Comparison of ENCODE assay signal across 8 cellular contexts in the genomic region with DNA sequence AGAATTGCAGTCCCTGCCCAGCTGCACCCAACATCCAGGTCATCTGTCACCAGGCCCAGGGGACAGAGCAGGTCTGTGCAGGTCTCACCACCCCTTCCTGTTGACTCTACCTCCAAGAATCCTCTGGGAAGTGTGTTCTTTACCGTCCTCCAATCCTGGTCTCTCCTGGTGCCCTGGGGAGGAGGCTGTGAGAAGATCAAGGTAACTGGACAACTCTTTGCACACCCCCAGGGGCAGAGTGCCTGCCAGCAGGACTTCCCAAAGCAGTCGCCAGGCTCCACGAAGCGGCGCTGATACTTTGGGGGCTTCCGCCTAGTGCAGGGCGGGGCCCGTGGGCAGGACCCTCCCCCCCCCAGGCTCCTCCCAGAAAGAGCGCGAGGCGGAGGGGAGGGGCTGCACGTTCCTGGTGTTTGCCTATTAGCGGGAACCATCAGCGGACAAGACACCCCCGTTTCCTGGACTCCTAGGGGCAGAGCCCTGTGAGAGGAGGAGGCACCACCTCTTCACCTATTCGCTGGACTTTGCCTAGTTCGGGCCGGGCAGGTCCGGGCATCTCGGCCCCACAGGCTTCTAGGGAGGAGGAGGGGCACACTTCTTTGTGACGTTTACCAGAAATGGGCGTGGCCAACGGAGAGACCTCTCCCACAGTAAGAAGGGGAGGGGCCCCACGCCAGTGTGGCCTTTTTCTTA.
DNase-seq lines count a peak whose midpoint lies in the region; ATAC-seq and TF ChIP-seq lines count a peak whose summit lies in the region.

No MANE protein-coding gene starts in this region.

- H3K4ac ChIP-seq in neuronal stem cell (ENCODE audit: low read length): peak overlapping the region; percentile 39

- peak overlapping the region; percentile 85 for H2BK12ac ChIP-seq in neuronal stem cell (ENCODE audit: low read length)

- H2BK120ac ChIP-seq in neuronal stem cell (ENCODE audit: low read depth, low read length): peak overlapping the region; percentile 38

- no peak for TF ChIP-seq EP300 in gastroesophageal sphincter (IDR thresholded peaks at IDR 0.05)

- no peak overlapping the region for H4K8ac ChIP-seq in neuronal stem cell (ENCODE audit: low read depth, low read length)

- H2BK5ac ChIP-seq in neuronal stem cell (ENCODE audit: low read length): peak overlapping the region; percentile 93

- TF ChIP-seq CTCF in gastroesophageal sphincter (IDR thresholded peaks at IDR 0.05): no peak

- no peak overlapping the region for H2BK15ac ChIP-seq in neuronal stem cell (ENCODE audit: low read length)

- peak overlapping the region; percentile 79 for H2AK5ac ChIP-seq in neuronal stem cell (ENCODE audit: low read depth, low read length)

- peak overlapping the region; percentile 88 for H2AFZ ChIP-seq in neuronal stem cell (ENCODE audit: low read length)

- no peak overlapping the region for H3K4me3 Mint-ChIP-seq in T-helper 17 cell

- no peak overlapping the region for H4K91ac ChIP-seq in neuronal stem cell (ENCODE audit: low read depth, low read length, poor library complexity)

- H3K4me1 Mint-ChIP-seq in T-helper 17 cell: no peaks in the 10 kb centered on the region

- H3K27me3 ChIP-seq in NT2/D1 (ENCODE audit: insufficient read depth, insufficient read length) (peaks cover 2% of the 10 kb centered on the region), gastroesophageal sphincter (peaks cover 17% of the 10 kb centered on the region), neuronal stem cell (ENCODE audit: control insufficient read depth in 3 of 3, insufficient read depth in 3 of 3, low read depth in 1 of 3, low read length in 3 of 3) (peaks cover 0 to 15% (median 0%) of the 10 kb centered on the region in 3 experiments)

- H3K9me3 ChIP-seq in NT2/D1 (ENCODE audit: insufficient read depth, low read length): peaks cover 8% of the 10 kb centered on the region; the same call in 1 of the 2 replicates
- H3K9me3 ChIP-seq in gastroesophageal sphincter: no peaks in the 10 kb centered on the region
- no peaks in the 10 kb centered on the region for H3K9me3 ChIP-seq in neuronal stem cell (replicated peaks in 1 of 2; ENCODE audit: control insufficient read depth in 2 of 2, insufficient read depth in 1 of 2, low read depth in 1 of 2, low read length in 2 of 2)
- no peaks in the 10 kb centered on the region for H3K9me3 ChIP-seq in T-helper 17 cell (ENCODE audit: control insufficient read depth, low read length, poor library complexity, severe bottlenecking)

- H3K23ac ChIP-seq in neuronal stem cell (ENCODE audit: low read depth, low read length, poor library complexity): no peak overlapping the region

- peak overlapping the region; percentile 36 for H3K4me3 ChIP-seq in NT2/D1 (ENCODE audit: insufficient read length, low read depth)
- peak overlapping the region; percentile 46 to 55 for H3K4me3 ChIP-seq in gastroesophageal sphincter
- peak overlapping the region; percentile 48 to 92 for H3K4me3 ChIP-seq in neuronal stem cell (ENCODE audit: low read length in 2 of 2)

- DNase-seq in ELF-1 (ENCODE audit: low read depth, low spot score): peak; percentile 79
- peak; percentile 87 for DNase-seq in NT2/D1 (ENCODE audit: low read depth, low spot score)
- peak; percentile 95 for DNase-seq in neuronal stem cell (ENCODE audit: low spot score)
- no peak for DNase-seq in NCI-H146 treated with DMSO at 0.1 percent for 48 hours (lab: John Stamatoyannopoulos, UW; ENCODE audit: unreplicated experiment)
- no peak for DNase-seq in T-helper 17 cell
- DNase-seq in NCI-H2227 (lab: John Stamatoyannopoulos, UW; ENCODE audit: unreplicated experiment): no peak

- no peaks in the 10 kb centered on the region for H3K36me3 Mint-ChIP-seq in T-helper 17 cell (ENCODE audit: low read depth)

- peak in 1 of 2 donors; percentile 11 for TF ChIP-seq POLR2A in gastroesophageal sphincter (IDR thresholded peaks at IDR 0.05)

- H3K18ac ChIP-seq in neuronal stem cell (ENCODE audit: low read length): peak overlapping the region; percentile 92

- H3K27ac ChIP-seq in gastroesophageal sphincter: peak overlapping the region in 3 of 4 donors; percentile 69 to 76 (median 70)
- H3K27ac ChIP-seq in neuronal stem cell (replicated peaks; ENCODE audit: low read length): peak overlapping the region; percentile 95

- peaks cover 3% of the 10 kb centered on the region for H3K4me1 ChIP-seq in NT2/D1 (ENCODE audit: insufficient read depth, insufficient read length)
- H3K4me1 ChIP-seq in gastroesophageal sphincter: peaks cover 0 to 22% (median 4%) of the 10 kb centered on the region in 3 donors
- peaks cover 3 to 4% of the 10 kb centered on the region in 2 donors for H3K4me1 ChIP-seq in neuronal stem cell (ENCODE audit: control insufficient read depth in 2 of 2, insufficient read depth in 1 of 2, low read depth in 1 of 2, low read length in 2 of 2)

- no CpG with 5 or more reads among the region's 24 CpGs for WGBS in gastroesophageal sphincter (ENCODE audit: low coverage in 1 of 2), 2 donors
- WGBS in neuronal stem cell (ENCODE audit: extremely low coverage in 2 of 2, insufficient read length in 2 of 2, insufficient replicate concordance in 1 of 2), 2 donors: no CpG with 5 or more reads among the region's 24 CpGs

- H3K9ac ChIP-seq in NT2/D1 (ENCODE audit: insufficient read length, low read depth) (peak overlapping the region; percentile 78), neuronal stem cell (ENCODE audit: low read depth, low read length, poor library complexity) (no peak overlapping the region)

- H3K27me3 Mint-ChIP-seq in T-helper 17 cell: peaks cover 8% of the 10 kb centered on the region

- no peaks in the 10 kb centered on the region for H3K79me1 ChIP-seq in neuronal stem cell (ENCODE audit: low read depth, low read length)

- ATAC-seq in gastroesophageal sphincter: peak; percentile 79
- ATAC-seq in T-helper 17 cell: no peak
- no peak for ATAC-seq in GM21423 (IDR thresholded peaks at IDR 0.05; ENCODE audit: unreplicated experiment)

- H3K36me3 ChIP-seq in NT2/D1 (ENCODE audit: insufficient read depth, insufficient read length, low read length): no peaks in the 10 kb centered on the region
- no peaks in the 10 kb centered on the region for H3K36me3 ChIP-seq in gastroesophageal sphincter
- H3K36me3 ChIP-seq in neuronal stem cell (replicated peaks in 1 of 2; ENCODE audit: control insufficient read depth in 2 of 2, insufficient read depth in 2 of 2, low read length in 2 of 2): no peaks in the 10 kb centered on the region

- no peak overlapping the region for H3K27ac Mint-ChIP-seq in T-helper 17 cell

- peak overlapping the region; percentile 89 for H3K4me2 ChIP-seq in neuronal stem cell (ENCODE audit: insufficient read depth, low read length, poor library complexity, severe bottlenecking)

- no peak overlapping the region for H3K14ac ChIP-seq in neuronal stem cell (ENCODE audit: low read length)

Comparison
In these comparisons a context has a peak if more than half of its experiments do, and no peak if none do; other contexts are left out.
1. DNase-seq: peak in ELF-1 (single experiment), NT2/D1 (single experiment) and neuronal stem cell (single experiment); none in NCI-H146 treated with DMSO at 0.1 percent for 48 hours (single experiment), T-helper 17 cell (0 of 3) and NCI-H2227 (single experiment).
2. Peak in every context shown above with its lines, with median percentiles within 50 percentile points of each other: H3K4me3 ChIP-seq.